ENCODE assay signal across 14 cellular contexts in genomic region chr13:28501547-28501946, GRCh38. TPM values are rescaled to one million over a fixed set of nuclear protein-coding genes. Genes with fewer than 3 reads are reported as not detected.
DNase-seq lines count a peak whose midpoint lies in the region; ATAC-seq, FAIRE-seq and TF ChIP-seq lines count a peak whose summit lies in the region.
"Had no signal": no experiment of that assay in that cellular context is flagged by ENCODE, and none has a peak within 500 bp of the region (broad histone marks: within the 10 kb centered on the region; RNA-seq: fewer than 3 reads in every experiment).

No MANE protein-coding gene starts in this region.

- FAIRE-seq in HepG2 (lab: Jason Lieb, UNC): no peak
- FAIRE-seq: RCC 7860 had no signal

- H3K27me3 ChIP-seq in liver (ENCODE audit: control insufficient read depth in 4 of 4, insufficient read depth in 4 of 4, low read length in 3 of 4) (peaks cover 0 to 11% (median 0%) of the 10 kb centered on the region in 4 donors), HepG2 (ENCODE audit: control insufficient read depth in 1 of 2, insufficient read depth in 2 of 2, low read length in 2 of 2) (peaks cover 0 to 15% of the 10 kb centered on the region in 2 experiments; a peak in 4 of 5 replicates), gastroesophageal sphincter (peaks cover 36% of the 10 kb centered on the region)

- DNase-seq in HepG2 (ENCODE audit: low spot score) (no peak), myocyte (ENCODE audit: low read depth) (peak; percentile 17), NCI-H526 treated with DMSO at 0.1 percent for 48 hours (lab: John Stamatoyannopoulos, UW) (no peak), GM19240 (ENCODE audit: insufficient read length, low spot score) (no peak)
- DNase-seq: DMS79 treated with DMSO at 0.1 percent for 48 hours, GF-D8, GOT3, Karpas-422, NCI-H2081, NCI-H510A treated with DMSO at 0.1 percent for 48 hours had no signal

- TF ChIP-seq POLR2A in HepG2 (IDR thresholded peaks at IDR 0.05; ENCODE audit: insufficient read depth in 1 of 2, low read depth in 2 of 2, low read length in 2 of 2) (no peak), gastroesophageal sphincter (IDR thresholded peaks at IDR 0.05) (no peak)

- TF ChIP-seq EP300 in HepG2 (IDR thresholded peaks at IDR 0.05; ENCODE audit: low read depth in 2 of 2, low read length in 2 of 2): no peak
- no peak for TF ChIP-seq EP300 in HepG2 (CRISPR knock-in tag; IDR thresholded peaks at IDR 0.05; ENCODE audit: borderline replicate concordance)
- no peak for TF ChIP-seq EP300 in gastroesophageal sphincter (IDR thresholded peaks at IDR 0.05)

- no peaks in the 10 kb centered on the region for H3K9me3 ChIP-seq in liver (ENCODE audit: control insufficient read depth in 4 of 4, low read length in 3 of 4)
- H3K9me3 ChIP-seq in HepG2 (ENCODE audit: low read length): no peaks in the 10 kb centered on the region
- H3K9me3 ChIP-seq in gastroesophageal sphincter: peaks cover 0 to 6% (median 0%) of the 10 kb centered on the region in 3 donors

- CTCF ChIA-PET in HepG2 (lab: Yijun Ruan, JAX; ENCODE audit: low intra/inter-chr PET ratio, low total read pairs): no interaction called here

- no peaks in the 10 kb centered on the region for H4K20me1 ChIP-seq in HepG2 (ENCODE audit: insufficient read depth, low read length)

- TF ChIP-seq RAD21 in liver (IDR thresholded peaks at IDR 0.05) (no peak), HepG2 (CRISPR knock-in tag; IDR thresholded peaks at IDR 0.05) (no peak)

- ATAC-seq in HepG2 (no peak), gastroesophageal sphincter (peak; percentile 53), GM19035 (IDR thresholded peaks at IDR 0.05; ENCODE audit: unreplicated experiment) (no peak)

- no peak for TF ChIP-seq CTCF in liver (IDR thresholded peaks at IDR 0.05; ENCODE audit: low read depth, low read length, missing input control)
- no peak for TF ChIP-seq CTCF in HepG2 (CRISPR knock-in tag; IDR thresholded peaks at IDR 0.05)
- no peak for TF ChIP-seq CTCF in gastroesophageal sphincter (IDR thresholded peaks at IDR 0.05)

- H3K79me2 ChIP-seq in HepG2 (ENCODE audit: insufficient read depth, low read length): no peaks in the 10 kb centered on the region

- H3K4me3 ChIP-seq in liver (ENCODE audit: low read depth in 1 of 3, low read length in 3 of 3) (no peak overlapping the region), HepG2 (replicated peaks in 1 of 3; ENCODE audit: insufficient read depth in 1 of 3, low read depth in 2 of 3, low read length in 3 of 3) (no peak overlapping the region), gastroesophageal sphincter (no peak overlapping the region)

- H3K4me2 ChIP-seq in HepG2 (ENCODE audit: low read depth, low read length): no peak overlapping the region

- H2AFZ ChIP-seq in HepG2 (ENCODE audit: low read length): no peak overlapping the region

- intact Hi-C loops in HepG2 (cut with micrococcal nuclease; ENCODE audit: unreplicated experiment): no loop called here

- BruUV-seq in HepG2 (replicated peaks; lab: Mats Ljungman, UMichigan): no TSS peak

- POLR2A ChIA-PET in HepG2 (lab: Yijun Ruan, JAX): no interaction called here

- 79% methylated on average over 6 of the region's 6 CpGs for WGBS in liver
- WGBS in HepG2 (ENCODE audit: low lambda C conversion rate): 45% methylated on average over 6 of the region's 6 CpGs
- 43 to 60% methylated on average over 1 of the region's 6 CpGs for WGBS in gastroesophageal sphincter (ENCODE audit: low coverage in 1 of 2), 2 donors

- in situ Hi-C loops in HepG2 (cut with HindIII; ENCODE audit: extremely low pct_ligation_motif_present, low pct_unique_long_range_greater_than_20kb): no loop called here

- H3K9ac ChIP-seq in liver (ENCODE audit: low read depth in 1 of 2, low read length in 2 of 2) (no peak overlapping the region), HepG2 (ENCODE audit: insufficient read depth, low read depth, low read length) (no peak overlapping the region)

- no peak overlapping the region for H3K27ac ChIP-seq in liver (ENCODE audit: low read depth in 1 of 2, low read length in 2 of 2)
- H3K27ac ChIP-seq in HepG2 (ENCODE audit: extremely low read length, insufficient read depth, low read length): no peak overlapping the region
- no peak overlapping the region for H3K27ac ChIP-seq in gastroesophageal sphincter

- H3K36me3 ChIP-seq in liver (ENCODE audit: control insufficient read depth in 4 of 4, insufficient read depth in 3 of 4, low read depth in 1 of 4, low read length in 3 of 4): no peaks in the 10 kb centered on the region
- H3K36me3 ChIP-seq in HepG2 (replicated peaks in 1 of 2; ENCODE audit: control insufficient read depth in 1 of 2, insufficient read depth in 2 of 2, low read length in 2 of 2): no peaks in the 10 kb centered on the region
- H3K36me3 ChIP-seq in gastroesophageal sphincter: no peaks in the 10 kb centered on the region

- H3K4me1 ChIP-seq in liver (ENCODE audit: control insufficient read depth in 4 of 4, insufficient read depth in 4 of 4, low read length in 3 of 4) (no peaks in the 10 kb centered on the region), HepG2 (ENCODE audit: insufficient read depth, low read length) (no peaks in the 10 kb centered on the region), gastroesophageal sphincter (no peaks in the 10 kb centered on the region)

TF ChIP-seq in liver, 16 proteins besides CTCF, POLR2A, EP300 and RAD21:
- no peak for TF ChIP-seq MAX (IDR thresholded peaks at IDR 0.05)
- TF ChIP-seq GABPA (IDR thresholded peaks at IDR 0.05 in 1 of 2, conservative IDR thresholded peaks at IDR 0.05 in 1 of 2): no peak
- peak; percentile 13 for TF ChIP-seq NR2F2 (IDR thresholded peaks at IDR 0.05)

TF ChIP-seq in HepG2, 621 proteins besides CTCF, POLR2A, EP300 and RAD21 (continues in another document):
- TF ChIP-seq ZNF841 (CRISPR knock-in tag; IDR thresholded peaks at IDR 0.05; ENCODE audit: borderline replicate concordance): no peak
- no peak for TF ChIP-seq GTF2F1 (IDR thresholded peaks at IDR 0.05; ENCODE audit: low read length)
- no peak for TF ChIP-seq ZNF432 (CRISPR knock-in tag; IDR thresholded peaks at IDR 0.05; ENCODE audit: borderline replicate concordance)
- TF ChIP-seq PAX8 (CRISPR knock-in tag; IDR thresholded peaks at IDR 0.05; ENCODE audit: borderline replicate concordance): no peak
- TF ChIP-seq FIP1L1 (IDR thresholded peaks at IDR 0.05; ENCODE audit: borderline replicate concordance, insufficient read depth, low read depth, low read length): no peak
- no peak for TF ChIP-seq SMC3 (IDR thresholded peaks at IDR 0.05; ENCODE audit: low read length)
- no peak for TF ChIP-seq PBX2 (CRISPR knock-in tag; IDR thresholded peaks at IDR 0.05)
- no peak for TF ChIP-seq CC2D1A (CRISPR knock-in tag; IDR thresholded peaks at IDR 0.05)
- TF ChIP-seq ARNTL (CRISPR knock-in tag; IDR thresholded peaks at IDR 0.05): no peak
- TF ChIP-seq, protein P1, sequence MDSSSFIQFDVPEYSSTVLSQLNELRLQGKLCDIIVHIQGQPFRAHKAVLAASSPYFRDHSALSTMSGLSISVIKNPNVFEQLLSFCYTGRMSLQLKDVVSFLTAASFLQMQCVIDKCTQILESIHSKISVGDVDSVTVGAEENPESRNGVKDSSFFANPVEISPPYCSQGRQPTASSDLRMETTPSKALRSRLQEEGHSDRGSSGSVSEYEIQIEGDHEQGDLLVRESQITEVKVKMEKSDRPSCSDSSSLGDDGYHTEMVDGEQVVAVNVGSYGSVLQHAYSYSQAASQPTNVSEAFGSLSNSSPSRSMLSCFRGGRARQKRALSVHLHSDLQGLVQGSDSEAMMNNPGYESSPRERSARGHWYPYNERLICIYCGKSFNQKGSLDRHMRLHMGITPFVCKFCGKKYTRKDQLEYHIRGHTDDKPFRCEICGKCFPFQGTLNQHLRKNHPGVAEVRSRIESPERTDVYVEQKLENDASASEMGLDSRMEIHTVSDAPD (CRISPR knock-in tag; IDR thresholded peaks at IDR 0.05): no peak
- TF ChIP-seq SUZ12 (IDR thresholded peaks at IDR 0.05; ENCODE audit: low read depth, low read length): no peak
- no peak for TF ChIP-seq TOPORS (CRISPR knock-in tag; IDR thresholded peaks at IDR 0.05)
- no peak for TF ChIP-seq MLLT10 (CRISPR knock-in tag; IDR thresholded peaks at IDR 0.05)

RNA-seq across cellular contexts. Expression of gene FLT1, which starts 6.6 kb away (rescaled TPM):
- 10 to 100 TPM; 11.4 to 19.7 TPM for total RNA-seq in liver
- 1 to 10 TPM; 4.1 to 7.1 TPM for polyA plus RNA-seq in liver
- 0.02 TPM in 1 of 2 replicates, not detected in the other for total RNA-seq in HepG2 (2016; rRNA removed; fragmentation: Illumina TruSeq; extraction: Trizol)
- not detected in 2 replicates for total RNA-seq in HepG2 (2016; cell fraction: cytosol; rRNA removed; fragmentation: Illumina TruSeq; extraction: Trizol; ENCODE audit: low read depth)
- not detected in 2 replicates for total RNA-seq in HepG2 (2016; cell fraction: insoluble cytoplasmic fraction; rRNA removed; fragmentation: Illumina TruSeq; extraction: Trizol)
- not detected in 2 replicates for total RNA-seq in HepG2 (2016; cell fraction: membrane; rRNA removed; fragmentation: Illumina TruSeq; extraction: Trizol)
- not detected in 2 replicates for total RNA-seq in HepG2 (2016; cell fraction: nucleus; rRNA removed; fragmentation: Illumina TruSeq; extraction: Trizol)
- not detected in 2 replicates for polyA plus RNA-seq in HepG2 (2011; rRNA removed)
- 0.03 TPM in 1 of 2 replicates, not detected in the other for polyA plus RNA-seq in HepG2 (2011; cell fraction: cytosol; rRNA removed)
- not detected in 2 replicates for polyA plus RNA-seq in HepG2 (2011; cell fraction: nucleus; rRNA removed)
- not detected in 2 replicates for polyA plus RNA-seq in HepG2 (2012)
- not detected in 2 replicates for polyA plus RNA-seq in HepG2 (2016; cell fraction: cytosol; fragmentation: Illumina TruSeq; extraction: Trizol; ENCODE audit: low read depth)
- not detected in 2 replicates for polyA plus RNA-seq in HepG2 (2016; cell fraction: insoluble cytoplasmic fraction; fragmentation: Illumina TruSeq; extraction: Trizol; ENCODE audit: low read depth)
- polyA plus RNA-seq in HepG2 (2016; cell fraction: membrane; fragmentation: Illumina TruSeq; extraction: Trizol; ENCODE audit: low read depth): not detected in 2 replicates
- polyA plus RNA-seq in HepG2 (2016; cell fraction: nucleus; fragmentation: Illumina TruSeq; extraction: Trizol; ENCODE audit: insufficient read depth, low read depth): not detected in 2 replicates
- not detected in 2 replicates for polyA minus RNA-seq in HepG2 (2011; rRNA and poly(A)+ RNA removed; ENCODE audit: low replicate concordance)
- polyA minus RNA-seq in HepG2 (2011; cell fraction: cytosol; rRNA and poly(A)+ RNA removed): not detected in 2 replicates
- not detected in 2 replicates for polyA minus RNA-seq in HepG2 (2011; cell fraction: nucleus; rRNA and poly(A)+ RNA removed)
- 10 to 100 TPM; 11.1 to 37.9 (median 21.7) TPM for total RNA-seq in gastroesophageal sphincter
- total RNA-seq in myocyte: not detected in 2 replicates
- polyA plus RNA-seq in myocyte (2012): 0.01 TPM

Comparison
In these comparisons a context has a peak if more than half of its experiments do, and no peak if none do; other contexts are left out.
1. RNA of gene FLT1, which starts 6.6 kb away (total RNA-seq): 11.1 to 37.9 TPM in gastroesophageal sphincter and 11.4 to 19.7 TPM in liver; 0.02 TPM in HepG2 and not detected in myocyte; every median in the first group is over 10 times any median in the second.